Comparison of ENCODE assay signal across 8 cellular contexts in the genomic region with DNA sequence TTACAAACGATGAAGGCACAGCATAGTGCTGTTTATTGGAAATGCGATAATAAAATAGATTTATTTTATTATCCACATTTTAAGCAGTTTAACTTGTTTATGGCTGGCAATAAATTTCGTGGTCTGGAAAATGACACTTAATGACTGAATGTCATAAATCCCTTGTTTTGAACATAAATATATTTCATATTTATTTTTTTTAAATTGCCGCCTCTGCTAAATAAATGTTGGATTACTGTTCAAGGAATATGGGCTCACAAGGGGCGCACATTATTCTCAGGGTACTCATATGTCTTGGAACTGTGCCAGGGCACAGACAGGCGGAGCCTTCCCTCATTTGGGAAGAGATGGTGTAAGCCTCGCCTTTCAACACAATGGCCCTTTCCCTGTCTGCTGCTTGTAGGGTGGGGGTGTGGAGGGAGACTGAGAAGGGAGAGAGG.
"Had no signal": no experiment of that assay in that cellular context is flagged by ENCODE, and none has a peak within 500 bp of the region (broad histone marks: within the 10 kb centered on the region; RNA-seq: fewer than 3 reads in every experiment).

No MANE protein-coding gene starts in this region.

- H3K4me1 Mint-ChIP-seq: neural crest cell had no signal

- H3K4me3 Mint-ChIP-seq: neural crest cell had no signal

- H3K36me3 ChIP-seq: pancreas, sigmoid colon, thyroid gland had no signal

- H3K9me3 ChIP-seq: pancreas, sigmoid colon, thyroid gland had no signal

- H3K9me3 Mint-ChIP-seq: neural crest cell had no signal

- ATAC-seq: pancreas had no signal

- H3K27me3 ChIP-seq: pancreas, sigmoid colon, thyroid gland had no signal

- H3K4me1 ChIP-seq: pancreas, thyroid gland had no signal

- H3K4me3 ChIP-seq: pancreas, sigmoid colon, thyroid gland had no signal

- H3K27ac ChIP-seq: pancreas, sigmoid colon, thyroid gland had no signal

- DNase-seq: activated CD4-positive, CD25-positive, alpha-beta regulatory T cell treated with anti-CD3 and anti-CD28 coated beads, Interleukin-2, amount 50 U/mL, for 72 hours; activated naive CD4-positive, alpha-beta T cell treated with anti-CD3 and anti-CD28 coated beads, Interleukin-2, amount 50 U/mL, for 16 hours; mammary epithelial cell; pancreas; sigmoid colon; stimulated activated CD4-positive, alpha-beta T cell treated with anti-CD3 and anti-CD28 coated beads, Interleukin-1b, Interleukin-23, amount 100 ng/mL, for 48 hours; thyroid gland had no signal
